In the genomic region with DNA sequence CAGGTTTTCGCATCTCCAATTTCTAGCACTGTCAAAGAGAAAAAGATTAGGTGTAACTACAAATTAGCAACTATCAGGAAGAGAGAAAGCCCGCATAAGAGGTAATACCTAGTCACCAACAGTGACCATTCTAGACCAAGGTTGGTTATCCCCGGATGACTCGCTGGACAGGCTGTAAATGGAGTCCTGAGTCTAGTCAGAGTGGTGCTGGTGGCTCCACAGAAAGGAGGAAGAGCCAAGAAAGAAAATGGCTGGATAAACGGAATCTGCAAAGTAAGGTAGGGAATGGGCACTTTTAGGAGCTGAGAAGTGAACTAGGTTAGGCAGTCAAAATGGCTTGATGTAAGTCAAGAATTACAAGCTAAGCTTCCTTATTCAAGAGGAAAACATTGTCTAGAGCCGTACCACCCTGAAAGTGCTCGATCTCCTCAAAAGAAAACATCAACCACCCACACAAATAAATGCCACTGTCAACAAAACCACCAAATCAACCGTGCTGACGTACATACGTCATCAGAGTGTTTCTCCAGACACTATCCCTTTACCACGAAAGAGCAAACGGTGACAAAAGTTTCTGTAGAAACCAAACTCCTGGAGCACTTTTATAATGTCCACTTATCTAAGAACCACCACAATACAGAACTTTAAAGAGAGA, we compare ENCODE assay signal across 8 cellular contexts. TPM values are rescaled to one million over a fixed set of nuclear protein-coding genes. Genes with fewer than 3 reads are reported as not detected.
DNase-seq lines count a peak whose midpoint lies in the region; FAIRE-seq and TF ChIP-seq lines count a peak whose summit lies in the region.

No MANE protein-coding gene starts in this region.

- H3K4me1 ChIP-seq in endocrine pancreas (ENCODE audit: control insufficient read depth, insufficient read depth, low read length), result peaks cover 27% of the 10 kb centered on the region
- peaks cover 20% of the 10 kb centered on the region for H3K4me1 ChIP-seq in parathyroid adenoma

- TF ChIP-seq CTCF in parathyroid adenoma (IDR thresholded peaks at IDR 0.05), result no peak

- no peaks in the 10 kb centered on the region for H3K27me3 ChIP-seq in endocrine pancreas (ENCODE audit: control insufficient read depth, insufficient read depth, low read length)
- no peaks in the 10 kb centered on the region for H3K27me3 ChIP-seq in parathyroid adenoma (ENCODE audit: control insufficient read depth, insufficient read depth, low read length)

- H3K27ac ChIP-seq in parathyroid adenoma, result no peak overlapping the region

- no peak overlapping the region for H2AFZ ChIP-seq in parathyroid adenoma

- H3K4me2 ChIP-seq in parathyroid adenoma (ENCODE audit: low read length), result peak overlapping the region; percentile 89

- H3K9ac ChIP-seq in endocrine pancreas (ENCODE audit: control insufficient read depth, insufficient read depth, low read length) (no peak overlapping the region), parathyroid adenoma (no peak overlapping the region)

- H3K9me3 ChIP-seq in endocrine pancreas (ENCODE audit: control insufficient read depth, low read length) (no peaks in the 10 kb centered on the region), parathyroid adenoma (ENCODE audit: control insufficient read depth, low read length) (no peaks in the 10 kb centered on the region)

- H3K4me3 ChIP-seq in endocrine pancreas (ENCODE audit: control insufficient read depth, insufficient read depth, low read length) (peak overlapping the region; percentile 92), parathyroid adenoma (ENCODE audit: low read depth, low read length) (peak overlapping the region; percentile 76)

- peak; percentile 59 for FAIRE-seq in GM18507 (lab: Jason Lieb, UNC)

- no peaks in the 10 kb centered on the region for H3K36me3 ChIP-seq in endocrine pancreas (ENCODE audit: control insufficient read depth, insufficient read depth, low read length)
- H3K36me3 ChIP-seq in parathyroid adenoma (ENCODE audit: control insufficient read depth, insufficient read depth, low read length), result no peaks in the 10 kb centered on the region

- H3K79me2 ChIP-seq in parathyroid adenoma, result peaks cover 46% of the 10 kb centered on the region

- no peak for DNase-seq in GM18507 (ENCODE audit: extremely low spot score, insufficient read length, low read depth)
- DNase-seq in SK-MEL-5 (ENCODE audit: low read depth, low spot score), result peak; percentile 12
- DNase-seq in NCI-H1417 (lab: John Stamatoyannopoulos, UW), result no peak
- DNase-seq in NCI-H2029 (lab: John Stamatoyannopoulos, UW), result no peak
- DNase-seq in NK-92 treated with Interleukin-12 subunit alpha and Interleukin-12 subunit beta, amount 100 ng/mL, for 24 hours (lab: John Stamatoyannopoulos, UW), result no peak
- no peak for DNase-seq in COLO829 (ENCODE audit: low spot score)

- in situ Hi-C loops in SK-MEL-5 (cut with HindIII; ENCODE audit: low pct_unique_long_range_greater_than_20kb, low sequenced_read_pairs), result no loop called here

RNA-seq across cellular contexts. Expression of gene GSPT1, which starts 2.2 kb away (rescaled TPM):
- 47.3 and 55.6 TPM in 2 replicates for total RNA-seq in SK-MEL-5 (2014; rRNA removed; shearing (Covaris generic))
- polyA plus RNA-seq in SK-MEL-5 (2015; cell fraction: cytosol; rRNA removed), result 79.0 and 109 TPM in 2 replicates
- 42.0 and 87.9 TPM in 2 replicates for polyA plus RNA-seq in SK-MEL-5 (2015; cell fraction: nucleus; rRNA removed)

RNA-seq across cellular contexts. Expression of gene NPIPB2, which starts 28.3 kb away (rescaled TPM):
- 0.61 and 1.2 TPM in 2 replicates for total RNA-seq in SK-MEL-5 (2014; rRNA removed; shearing (Covaris generic))
- polyA plus RNA-seq in SK-MEL-5 (2015; cell fraction: cytosol; rRNA removed), result 3.0 TPM in 1 of 2 replicates, not detected in the other
- polyA plus RNA-seq in SK-MEL-5 (2015; cell fraction: nucleus; rRNA removed), result 28.8 and 43.4 TPM in 2 replicates

RNA-seq across cellular contexts. Expression of gene TNFRSF17, which starts 51.5 kb away (rescaled TPM):
- total RNA-seq in SK-MEL-5 (2014; rRNA removed; shearing (Covaris generic)), result not detected in 2 replicates
- polyA plus RNA-seq in SK-MEL-5 (2015; cell fraction: cytosol; rRNA removed), result not detected in 2 replicates
- not detected in 2 replicates for polyA plus RNA-seq in SK-MEL-5 (2015; cell fraction: nucleus; rRNA removed)
